ENCODE assay signal across 9 cellular contexts in the genomic region with DNA sequence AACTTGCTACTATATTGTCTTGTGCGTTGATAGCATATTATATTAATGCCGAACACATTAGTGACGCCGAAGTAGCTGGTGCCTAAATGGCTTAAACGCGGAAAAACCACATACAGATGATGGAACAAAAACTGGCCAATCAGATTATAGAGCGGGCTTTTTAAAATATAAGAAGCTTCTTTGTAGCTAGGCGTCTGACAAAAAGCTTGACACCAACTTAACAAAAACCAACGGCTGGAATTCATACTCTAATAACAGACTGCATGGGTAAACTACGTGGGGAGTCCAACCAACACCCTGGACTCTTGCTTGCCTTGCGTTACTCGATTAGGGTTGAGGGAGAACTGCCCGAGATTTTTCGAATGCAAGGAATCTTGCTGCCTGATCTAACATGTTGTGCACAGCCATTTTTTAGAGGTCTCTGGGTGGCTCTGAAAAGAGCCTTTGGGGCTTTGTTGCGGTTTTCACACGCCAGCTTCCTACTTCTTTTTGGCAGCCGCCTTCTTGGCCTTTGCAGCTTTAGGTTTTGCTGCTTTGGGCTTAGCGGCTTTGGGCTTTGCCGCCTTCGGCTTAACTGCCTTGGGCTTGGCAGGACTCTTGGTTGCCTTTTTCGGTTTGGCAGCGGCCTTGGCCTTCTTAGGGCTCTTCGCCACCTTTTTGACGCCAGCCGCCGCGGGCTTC. TPM values are rescaled to one million over a fixed set of nuclear protein-coding genes. Genes with fewer than 3 reads are reported as not detected.
DNase-seq lines count a peak whose midpoint lies in the region; ATAC-seq, FAIRE-seq and TF ChIP-seq lines count a peak whose summit lies in the region.
"Had no signal": no experiment of that assay in that cellular context is flagged by ENCODE, and none has a peak within 500 bp of the region (broad histone marks: within the 10 kb centered on the region; RNA-seq: fewer than 3 reads in every experiment).

No MANE protein-coding gene starts in this region.

- no peaks in the 10 kb centered on the region for H3K36me3 ChIP-seq in psoas muscle (ENCODE audit: insufficient read depth in 1 of 2, low read depth in 1 of 2)

- H3K4me1 ChIP-seq in psoas muscle, result peaks cover 28% of the 10 kb centered on the region

- DNase-seq in NOMO-1 treated with dmso at 0.1 percent for 144 hours (lab: John Stamatoyannopoulos, UW; ENCODE audit: unreplicated experiment), result peak; percentile 74
- DNase-seq in activated gamma-delta T cell treated with anti-CD3 and anti-CD28 coated beads, Interleukin-2, amount 50 U/mL, for 16 hours (ENCODE audit: low read depth), result peak; percentile 3
- peak; percentile 62 for DNase-seq in glomerular visceral epithelial cell (ENCODE audit: extremely low spot score)
- DNase-seq in psoas muscle, result no peak
- DNase-seq in HT-29 (ENCODE audit: low spot score), result no peak

- no peaks in the 10 kb centered on the region for H3K9me3 ChIP-seq in psoas muscle

- WGBS in psoas muscle, 3 donors, result 1 to 2% (median 1%) methylated on average over 27 of the region's 27 CpGs

- peak; percentile 94 for FAIRE-seq in G401.6 (lab: Jason Lieb, UNC)

- ATAC-seq in HG03045 (IDR thresholded peaks at IDR 0.05; ENCODE audit: unreplicated experiment) (peak; percentile 7), psoas muscle (peak in 1 of 4 donors; percentile 59), GM18861 (IDR thresholded peaks at IDR 0.05; ENCODE audit: unreplicated experiment) (no peak)

- TF ChIP-seq CTCF in psoas muscle (IDR thresholded peaks at IDR 0.05), result no peak

- H3K4me3 ChIP-seq in psoas muscle, result peak overlapping the region; percentile 71

- peaks cover 0 to 91% (median 14%) of the 10 kb centered on the region in 3 donors for H3K27me3 ChIP-seq in psoas muscle (ENCODE audit: insufficient read depth in 3 of 3, low read length in 2 of 3)

- no peak overlapping the region for H3K27ac ChIP-seq in psoas muscle

- intact Hi-C loops in psoas muscle (cut with DNase I), result no loop called here

RNA-seq across cellular contexts. Expression of gene OR2B2, which starts 45.7 kb away (rescaled TPM):
- not detected for total RNA-seq in psoas muscle
- not detected for polyA plus RNA-seq in psoas muscle
- not detected in 2 replicates for total RNA-seq in HT-29 (2014; rRNA removed; shearing (Covaris generic))
- polyA plus RNA-seq: adipose tissue had no signal

Comparison
In these comparisons a context has a peak if more than half of its experiments do, and no peak if none do; other contexts are left out.
1. DNase-seq: peak in NOMO-1 treated with dmso at 0.1 percent for 144 hours (single experiment), activated gamma-delta T cell treated with anti-CD3 and anti-CD28 coated beads, Interleukin-2, amount 50 U/mL, for 16 hours (single experiment) and glomerular visceral epithelial cell (single experiment); none in psoas muscle (0 of 2) and HT-29 (single experiment).